In the genomic region with DNA sequence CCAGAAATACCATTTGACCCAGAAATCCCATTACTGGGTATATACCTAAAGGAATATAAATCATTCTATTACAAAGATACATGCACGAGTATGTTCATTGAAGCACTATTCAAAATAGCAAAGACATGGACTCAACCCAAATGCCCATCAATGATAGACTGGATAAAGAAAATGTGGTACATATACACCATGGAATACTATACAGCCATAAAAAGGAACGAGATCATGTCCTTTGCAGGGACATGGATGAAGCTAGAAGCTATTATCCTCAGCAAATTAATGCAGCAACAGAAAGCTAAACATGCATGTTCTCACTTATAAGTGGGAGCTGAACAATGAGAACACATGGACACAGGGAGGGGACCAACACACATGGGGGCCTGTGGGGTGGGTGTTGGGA, we compare ENCODE assay signal across 1 cellular context.
TF ChIP-seq lines count a peak whose summit lies in the region.

No MANE protein-coding gene starts in this region.

TF ChIP-seq in SK-N-SH treated with all-trans-retinoic acid at 6 μM for 48 hours, 23 proteins besides CTCF, POLR2A, EP300 and RAD21:
- peak; percentile 89 for TF ChIP-seq ZNF8 (CRISPR knock-in tag; IDR thresholded peaks at IDR 0.05)
